3 cellular contexts compared by ENCODE assay signal in genomic region chr1:161408404-161409085, GRCh38.
TF ChIP-seq lines count a peak whose summit lies in the region.

No MANE protein-coding gene starts in this region.

TF ChIP-seq in GM23338, 12 proteins besides CTCF, POLR2A, EP300 and RAD21 (continues in another document):
- TF ChIP-seq, protein P1, sequence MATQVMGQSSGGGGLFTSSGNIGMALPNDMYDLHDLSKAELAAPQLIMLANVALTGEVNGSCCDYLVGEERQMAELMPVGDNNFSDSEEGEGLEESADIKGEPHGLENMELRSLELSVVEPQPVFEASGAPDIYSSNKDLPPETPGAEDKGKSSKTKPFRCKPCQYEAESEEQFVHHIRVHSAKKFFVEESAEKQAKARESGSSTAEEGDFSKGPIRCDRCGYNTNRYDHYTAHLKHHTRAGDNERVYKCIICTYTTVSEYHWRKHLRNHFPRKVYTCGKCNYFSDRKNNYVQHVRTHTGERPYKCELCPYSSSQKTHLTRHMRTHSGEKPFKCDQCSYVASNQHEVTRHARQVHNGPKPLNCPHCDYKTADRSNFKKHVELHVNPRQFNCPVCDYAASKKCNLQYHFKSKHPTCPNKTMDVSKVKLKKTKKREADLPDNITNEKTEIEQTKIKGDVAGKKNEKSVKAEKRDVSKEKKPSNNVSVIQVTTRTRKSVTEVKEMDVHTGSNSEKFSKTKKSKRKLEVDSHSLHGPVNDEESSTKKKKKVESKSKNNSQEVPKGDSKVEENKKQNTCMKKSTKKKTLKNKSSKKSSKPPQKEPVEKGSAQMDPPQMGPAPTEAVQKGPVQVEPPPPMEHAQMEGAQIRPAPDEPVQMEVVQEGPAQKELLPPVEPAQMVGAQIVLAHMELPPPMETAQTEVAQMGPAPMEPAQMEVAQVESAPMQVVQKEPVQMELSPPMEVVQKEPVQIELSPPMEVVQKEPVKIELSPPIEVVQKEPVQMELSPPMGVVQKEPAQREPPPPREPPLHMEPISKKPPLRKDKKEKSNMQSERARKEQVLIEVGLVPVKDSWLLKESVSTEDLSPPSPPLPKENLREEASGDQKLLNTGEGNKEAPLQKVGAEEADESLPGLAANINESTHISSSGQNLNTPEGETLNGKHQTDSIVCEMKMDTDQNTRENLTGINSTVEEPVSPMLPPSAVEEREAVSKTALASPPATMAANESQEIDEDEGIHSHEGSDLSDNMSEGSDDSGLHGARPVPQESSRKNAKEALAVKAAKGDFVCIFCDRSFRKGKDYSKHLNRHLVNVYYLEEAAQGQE (IDR thresholded peaks at IDR 0.05; ENCODE audit: unreplicated experiment), result no peak
- TF ChIP-seq STAT1 (IDR thresholded peaks at IDR 0.05; ENCODE audit: unreplicated experiment) (no peak), EZH2phosphoT487 (IDR thresholded peaks at IDR 0.05; ENCODE audit: unreplicated experiment) (no peak), EZH2 (IDR thresholded peaks at IDR 0.05; ENCODE audit: low read depth, unreplicated experiment) (no peak), ZNF331 (CRISPR knock-in tag; IDR thresholded peaks at IDR 0.05; ENCODE audit: low read depth) (no peak), POLR2AphosphoS5 (IDR thresholded peaks at IDR 0.05; ENCODE audit: low read depth) (no peak), CREB1 (CRISPR knock-in tag; IDR thresholded peaks at IDR 0.05; ENCODE audit: low read depth) (no peak), ZNF114 (CRISPR knock-in tag; IDR thresholded peaks at IDR 0.05) (no peak), JUNB (IDR thresholded peaks at IDR 0.05; ENCODE audit: unreplicated experiment) (no peak), NANOG (IDR thresholded peaks at IDR 0.05; ENCODE audit: borderline replicate concordance) (no peak)
- TF ChIP-seq, protein P2, sequence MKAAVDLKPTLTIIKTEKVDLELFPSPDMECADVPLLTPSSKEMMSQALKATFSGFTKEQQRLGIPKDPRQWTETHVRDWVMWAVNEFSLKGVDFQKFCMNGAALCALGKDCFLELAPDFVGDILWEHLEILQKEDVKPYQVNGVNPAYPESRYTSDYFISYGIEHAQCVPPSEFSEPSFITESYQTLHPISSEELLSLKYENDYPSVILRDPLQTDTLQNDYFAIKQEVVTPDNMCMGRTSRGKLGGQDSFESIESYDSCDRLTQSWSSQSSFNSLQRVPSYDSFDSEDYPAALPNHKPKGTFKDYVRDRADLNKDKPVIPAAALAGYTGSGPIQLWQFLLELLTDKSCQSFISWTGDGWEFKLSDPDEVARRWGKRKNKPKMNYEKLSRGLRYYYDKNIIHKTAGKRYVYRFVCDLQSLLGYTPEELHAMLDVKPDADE (IDR thresholded peaks at IDR 0.05), result no peak

TF ChIP-seq in IMR-90, 13 proteins besides CTCF, POLR2A, EP300 and RAD21:
- TF ChIP-seq MAZ (IDR thresholded peaks at IDR 0.05; ENCODE audit: borderline replicate concordance, low read depth, low read length), result no peak
- no peak for TF ChIP-seq MXI1 (IDR thresholded peaks at IDR 0.05; ENCODE audit: borderline replicate concordance, low read depth, low read length)
- no peak for TF ChIP-seq MAFK (IDR thresholded peaks at IDR 0.05; ENCODE audit: low read depth, low read length)
- TF ChIP-seq RCOR1 (IDR thresholded peaks at IDR 0.05; ENCODE audit: insufficient replicate concordance, low read length), result no peak
- TF ChIP-seq FOS (IDR thresholded peaks at IDR 0.05; ENCODE audit: low read depth, low read length), result no peak
- no peak for TF ChIP-seq USF2 (IDR thresholded peaks at IDR 0.05; ENCODE audit: low read depth, low read length)
- TF ChIP-seq, protein P3, sequence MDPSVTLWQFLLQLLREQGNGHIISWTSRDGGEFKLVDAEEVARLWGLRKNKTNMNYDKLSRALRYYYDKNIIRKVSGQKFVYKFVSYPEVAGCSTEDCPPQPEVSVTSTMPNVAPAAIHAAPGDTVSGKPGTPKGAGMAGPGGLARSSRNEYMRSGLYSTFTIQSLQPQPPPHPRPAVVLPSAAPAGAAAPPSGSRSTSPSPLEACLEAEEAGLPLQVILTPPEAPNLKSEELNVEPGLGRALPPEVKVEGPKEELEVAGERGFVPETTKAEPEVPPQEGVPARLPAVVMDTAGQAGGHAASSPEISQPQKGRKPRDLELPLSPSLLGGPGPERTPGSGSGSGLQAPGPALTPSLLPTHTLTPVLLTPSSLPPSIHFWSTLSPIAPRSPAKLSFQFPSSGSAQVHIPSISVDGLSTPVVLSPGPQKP (IDR thresholded peaks at IDR 0.05; ENCODE audit: borderline replicate concordance, low read depth, low read length), result no peak
- no peak for TF ChIP-seq CEBPB (IDR thresholded peaks at IDR 0.05; ENCODE audit: low read depth, low read length)
- no peak for TF ChIP-seq SMC3 (IDR thresholded peaks at IDR 0.05; ENCODE audit: low read depth, low read length)
- no peak for TF ChIP-seq RFX5 (IDR thresholded peaks at IDR 0.05; ENCODE audit: low read depth, low read length)

TF ChIP-seq in K562, 482 proteins besides CTCF, POLR2A, EP300 and RAD21:
- no peak for TF ChIP-seq ZNF507 (tag; conservative IDR thresholded peaks at IDR 0.05)
- TF ChIP-seq ZNF165 (CRISPR knock-in tag; IDR thresholded peaks at IDR 0.05; ENCODE audit: borderline replicate concordance), result no peak
- TF ChIP-seq SUPT5H (IDR thresholded peaks at IDR 0.05), result no peak
- TF ChIP-seq, protein P4, sequence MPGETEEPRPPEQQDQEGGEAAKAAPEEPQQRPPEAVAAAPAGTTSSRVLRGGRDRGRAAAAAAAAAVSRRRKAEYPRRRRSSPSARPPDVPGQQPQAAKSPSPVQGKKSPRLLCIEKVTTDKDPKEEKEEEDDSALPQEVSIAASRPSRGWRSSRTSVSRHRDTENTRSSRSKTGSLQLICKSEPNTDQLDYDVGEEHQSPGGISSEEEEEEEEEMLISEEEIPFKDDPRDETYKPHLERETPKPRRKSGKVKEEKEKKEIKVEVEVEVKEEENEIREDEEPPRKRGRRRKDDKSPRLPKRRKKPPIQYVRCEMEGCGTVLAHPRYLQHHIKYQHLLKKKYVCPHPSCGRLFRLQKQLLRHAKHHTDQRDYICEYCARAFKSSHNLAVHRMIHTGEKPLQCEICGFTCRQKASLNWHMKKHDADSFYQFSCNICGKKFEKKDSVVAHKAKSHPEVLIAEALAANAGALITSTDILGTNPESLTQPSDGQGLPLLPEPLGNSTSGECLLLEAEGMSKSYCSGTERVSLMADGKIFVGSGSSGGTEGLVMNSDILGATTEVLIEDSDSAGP (CRISPR knock-in tag; IDR thresholded peaks at IDR 0.05), result no peak
- TF ChIP-seq MAZ (CRISPR knock-in tag; conservative IDR thresholded peaks at IDR 0.05 in 1 of 2, IDR thresholded peaks at IDR 0.05 in 1 of 2), result no peak
- TF ChIP-seq AFF4 (CRISPR knock-in tag; IDR thresholded peaks at IDR 0.05), result no peak
- TF ChIP-seq SIN3B (IDR thresholded peaks at IDR 0.05; ENCODE audit: low read depth), result no peak
- TF ChIP-seq, protein P5, sequence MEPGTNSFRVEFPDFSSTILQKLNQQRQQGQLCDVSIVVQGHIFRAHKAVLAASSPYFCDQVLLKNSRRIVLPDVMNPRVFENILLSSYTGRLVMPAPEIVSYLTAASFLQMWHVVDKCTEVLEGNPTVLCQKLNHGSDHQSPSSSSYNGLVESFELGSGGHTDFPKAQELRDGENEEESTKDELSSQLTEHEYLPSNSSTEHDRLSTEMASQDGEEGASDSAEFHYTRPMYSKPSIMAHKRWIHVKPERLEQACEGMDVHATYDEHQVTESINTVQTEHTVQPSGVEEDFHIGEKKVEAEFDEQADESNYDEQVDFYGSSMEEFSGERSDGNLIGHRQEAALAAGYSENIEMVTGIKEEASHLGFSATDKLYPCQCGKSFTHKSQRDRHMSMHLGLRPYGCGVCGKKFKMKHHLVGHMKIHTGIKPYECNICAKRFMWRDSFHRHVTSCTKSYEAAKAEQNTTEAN (CRISPR knock-in tag; IDR thresholded peaks at IDR 0.05), result no peak
- no peak for TF ChIP-seq ZNF324 (CRISPR knock-in tag; IDR thresholded peaks at IDR 0.05)
- TF ChIP-seq DLX4 (CRISPR knock-in tag; IDR thresholded peaks at IDR 0.05), result no peak
- no peak for TF ChIP-seq ZNF830 (CRISPR knock-in tag; IDR thresholded peaks at IDR 0.05)
- TF ChIP-seq SLC30A9 (CRISPR knock-in tag; IDR thresholded peaks at IDR 0.05), result no peak
- TF ChIP-seq C11orf30 (IDR thresholded peaks at IDR 0.05; ENCODE audit: low read depth), result no peak
- TF ChIP-seq ZNF274 (IDR thresholded peaks at IDR 0.05; ENCODE audit: borderline replicate concordance, low read depth, low read length), result no peak
- no peak for TF ChIP-seq SMARCE1 (IDR thresholded peaks at IDR 0.05)
- TF ChIP-seq MEF2A (IDR thresholded peaks at IDR 0.05; ENCODE audit: control insufficient read depth, low read depth, low read length), result no peak
- no peak for TF ChIP-seq HDGF (IDR thresholded peaks at IDR 0.05)
- no peak for TF ChIP-seq CREM (IDR thresholded peaks at IDR 0.05; ENCODE audit: low read depth)
- TF ChIP-seq AFF1 (IDR thresholded peaks at IDR 0.05; ENCODE audit: low read depth in 1 of 2, partially characterized antibody in 2 of 2), result no peak
